9 cellular contexts compared by ENCODE assay signal in the genomic region with DNA sequence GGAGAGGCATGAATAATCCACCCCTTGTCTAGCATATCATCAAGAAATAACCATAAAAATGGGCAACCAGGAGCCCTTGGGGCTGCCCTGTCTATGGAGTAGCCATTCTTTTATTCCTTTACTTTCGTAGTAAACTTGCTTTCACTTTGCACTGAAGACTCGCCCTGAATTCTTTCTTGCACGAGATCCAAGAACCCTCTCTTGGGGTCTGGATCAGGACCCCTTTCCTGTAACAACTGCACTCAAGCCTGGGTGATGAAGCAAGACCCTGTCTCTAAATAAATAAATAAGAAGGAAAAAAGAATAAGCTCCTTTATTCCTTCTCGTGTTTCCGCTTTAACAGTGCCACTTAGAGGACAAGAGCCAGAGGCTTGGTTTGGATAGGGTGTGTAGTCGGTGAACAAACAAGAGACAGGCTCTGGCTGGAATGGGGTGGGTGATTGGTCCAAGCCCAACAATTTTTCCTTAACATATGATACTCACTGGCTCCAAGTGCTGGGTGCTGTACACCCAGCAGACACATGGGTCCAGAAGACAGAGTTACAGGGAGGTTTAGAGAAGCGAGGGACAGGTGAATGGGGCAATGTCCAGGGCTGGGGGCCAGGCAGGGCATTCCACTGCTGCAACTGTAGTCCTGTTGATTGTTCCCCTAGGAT.
A peak's percentile ranks its signal among the peaks of the same experiment; 100 is the strongest.
DNase-seq lines count a peak whose midpoint lies in the region; ATAC-seq and TF ChIP-seq lines count a peak whose summit lies in the region.
"Had no signal": no experiment of that assay in that cellular context is flagged by ENCODE, and none has a peak within 500 bp of the region (broad histone marks: within the 10 kb centered on the region; RNA-seq: fewer than 3 reads in every experiment).

No MANE protein-coding gene starts in this region.

- DNase-seq in COLO668 (lab: John Stamatoyannopoulos, UW; ENCODE audit: unreplicated experiment) (peak; percentile 29), NCI-H748 (lab: John Stamatoyannopoulos, UW; ENCODE audit: unreplicated experiment) (peak; percentile 12), esophagus muscularis mucosa (ENCODE audit: extremely low spot score) (no peak)
- DNase-seq: spleen had no signal

- WGBS in esophagus muscularis mucosa: 73% methylated on average over 7 of the region's 7 CpGs

- H3K36me3 ChIP-seq in esophagus muscularis mucosa (no peaks in the 10 kb centered on the region), rectal smooth muscle tissue (ENCODE audit: control insufficient read depth, insufficient read depth, low read length) (no peaks in the 10 kb centered on the region)
- H3K36me3 ChIP-seq: spleen had no signal

- H3K4me1 ChIP-seq in esophagus muscularis mucosa: peaks cover 1 to 13% (median 7%) of the 10 kb centered on the region in 4 donors
- H3K4me1 ChIP-seq in rectal smooth muscle tissue (ENCODE audit: control insufficient read depth, insufficient read depth, low read length): no peaks in the 10 kb centered on the region

- peaks cover 0 to 19% (median 0%) of the 10 kb centered on the region in 4 donors for H3K27me3 ChIP-seq in esophagus muscularis mucosa
- H3K27me3 ChIP-seq in rectal smooth muscle tissue (ENCODE audit: control insufficient read depth, insufficient read depth, low read length): peaks cover 2% of the 10 kb centered on the region
- H3K27me3 ChIP-seq: spleen had no signal

- intact Hi-C loops in esophagus muscularis mucosa (cut with DNase I): no loop called here

- no peak for ATAC-seq in GM18520 (IDR thresholded peaks at IDR 0.05; ENCODE audit: unreplicated experiment)
- ATAC-seq in GM21723 (IDR thresholded peaks at IDR 0.05; ENCODE audit: unreplicated experiment): no peak
- ATAC-seq in HG03520 (IDR thresholded peaks at IDR 0.05; ENCODE audit: unreplicated experiment): no peak
- no peak for ATAC-seq in HG02981 (IDR thresholded peaks at IDR 0.05; ENCODE audit: unreplicated experiment)

- no peak for TF ChIP-seq CTCF in esophagus muscularis mucosa (IDR thresholded peaks at IDR 0.05)

- no peak for TF ChIP-seq EP300 in esophagus muscularis mucosa (IDR thresholded peaks at IDR 0.05)

- no peak overlapping the region for H3K9ac ChIP-seq in rectal smooth muscle tissue (ENCODE audit: low read length)

- H3K4me3 ChIP-seq in esophagus muscularis mucosa (peak overlapping the region; percentile 30 to 47 (median 36)), rectal smooth muscle tissue (ENCODE audit: low read length) (peak overlapping the region; percentile 10)

- TF ChIP-seq POLR2A in esophagus muscularis mucosa (IDR thresholded peaks at IDR 0.05; ENCODE audit: low read depth): no peak

- H3K27ac ChIP-seq in esophagus muscularis mucosa (replicated peaks in 1 of 4) (no peak overlapping the region), rectal smooth muscle tissue (ENCODE audit: low read depth, low read length) (no peak overlapping the region)
- H3K27ac ChIP-seq: spleen had no signal

- peaks cover 0 to 8% (median 6%) of the 10 kb centered on the region in 4 donors for H3K9me3 ChIP-seq in esophagus muscularis mucosa
